ENCODE assay signal across 33 cellular contexts in genomic region chr2:232545511-232546375, GRCh38. TPM values are rescaled to one million over a fixed set of nuclear protein-coding genes. Genes with fewer than 3 reads are reported as not detected.
DNase-seq lines count a peak whose midpoint lies in the region; ATAC-seq, FAIRE-seq and TF ChIP-seq lines count a peak whose summit lies in the region.
"Had no signal": no experiment of that assay in that cellular context is flagged by ENCODE, and none has a peak within 500 bp of the region (broad histone marks: within the 10 kb centered on the region; RNA-seq: fewer than 3 reads in every experiment).

No MANE protein-coding gene starts in this region.

- no peak for TF ChIP-seq CTCF in RWPE1 (conservative IDR thresholded peaks at IDR 0.05; ENCODE audit: low read depth)
- TF ChIP-seq CTCF in HepG2 (CRISPR knock-in tag; IDR thresholded peaks at IDR 0.05): no peak
- no peak for TF ChIP-seq CTCF in sigmoid colon (IDR thresholded peaks at IDR 0.05)

- in situ Hi-C loops in HepG2 (cut with HindIII; ENCODE audit: extremely low pct_ligation_motif_present, low pct_unique_long_range_greater_than_20kb): no loop called here

- no peak overlapping the region for H2AFZ ChIP-seq in HepG2 (ENCODE audit: low read length)

- peaks cover 30 to 63% (median 52%) of the 10 kb centered on the region in 10 experiments for H3K4me1 ChIP-seq in BLaER1 treated with 17β-estradiol and CSF1 and Interleukin-3, amounts not matched to agents 10 nM and 100 nM
- H3K4me1 ChIP-seq in HepG2 (ENCODE audit: insufficient read depth, low read length) (peaks cover 20% of the 10 kb centered on the region), sigmoid colon (peaks cover 0 to 7% (median 0%) of the 10 kb centered on the region in 4 donors)
- H3K4me1 ChIP-seq: uterus had no signal

- BruUV-seq in HepG2 (replicated peaks; lab: Mats Ljungman, UMichigan): no TSS peak

- no peak for DNase-seq in RWPE1 (ENCODE audit: low spot score)
- no peak for DNase-seq in HepG2 (ENCODE audit: low spot score)
- peak; percentile 45 for DNase-seq in sigmoid colon
- no peak for DNase-seq in NOMO-1 treated with DMSO at 0.1 percent for 48 hours (lab: John Stamatoyannopoulos, UW; ENCODE audit: unreplicated experiment)
- DNase-seq: activated naive CD8-positive, alpha-beta T cell treated with anti-CD3 and anti-CD28 coated beads for 36 hours; colonic mucosa; DMS153; effector memory CD4-positive, alpha-beta T cell; MM.1S; natural killer cell; NCI-H146; NCI-H226; NCI-H526 treated with DMSO at 0.1 percent for 48 hours; SHP77; small intestine; stimulated activated CD4-positive, alpha-beta T cell treated with anti-CD3 and anti-CD28 coated beads, Interleukin-1b, Interleukin-23, amount 100 ng/mL, for 48 hours; stimulated activated naive CD8-positive, alpha-beta T cell treated with anti-CD3 and anti-CD28 coated beads, Interleukin-15, amount 100 ng/mL, for 72 hours; uterus had no signal

- ATAC-seq in HepG2 (no peak), GM21390 (IDR thresholded peaks at IDR 0.05; ENCODE audit: unreplicated experiment) (no peak), GM21515 (IDR thresholded peaks at IDR 0.05; ENCODE audit: unreplicated experiment) (no peak)
- ATAC-seq: natural killer cell; stimulated activated naive CD8-positive, alpha-beta T cell treated with anti-CD3 and anti-CD28 coated beads, Interleukin-15, amount 100 ng/mL, for 72 hours had no signal

- CTCF ChIA-PET in RWPE1 (lab: Yijun Ruan, JAX) (no interaction called here), HepG2 (lab: Yijun Ruan, JAX; ENCODE audit: low intra/inter-chr PET ratio, low total read pairs) (no interaction called here)

- peaks cover 7 to 29% (median 21%) of the 10 kb centered on the region in 11 experiments; a peak in 21 of 22 replicates for H3K9me3 ChIP-seq in BLaER1 treated with 17β-estradiol and CSF1 and Interleukin-3, amounts not matched to agents 10 nM and 100 nM (replicated peaks in 1 of 11)
- H3K9me3 ChIP-seq in HepG2 (ENCODE audit: low read length): peaks cover 9% of the 10 kb centered on the region; the same call in 1 of the 2 replicates
- H3K9me3 ChIP-seq in sigmoid colon: no peaks in the 10 kb centered on the region
- H3K9me3 ChIP-seq: colonic mucosa, HAP-1, uterus had no signal

- H3K9ac ChIP-seq in BLaER1 treated with 17β-estradiol and CSF1 and Interleukin-3, amounts not matched to agents 10 nM and 100 nM: peak overlapping the region in 6 of 11 experiments; percentile 9 to 37 (median 26); a peak in 7 of 22 replicates
- H3K9ac ChIP-seq in HepG2 (ENCODE audit: insufficient read depth, low read depth, low read length): no peak overlapping the region
- H3K9ac ChIP-seq: KMS-11 had no signal

- H3K4me2 ChIP-seq in BLaER1 treated with 17β-estradiol and CSF1 and Interleukin-3, amounts not matched to agents 10 nM and 100 nM: peak overlapping the region; percentile 21 to 84 (median 70)
- H3K4me2 ChIP-seq in HepG2 (ENCODE audit: low read depth, low read length): no peak overlapping the region
- H3K4me2 ChIP-seq: KMS-11 had no signal

- no peak for FAIRE-seq in HepG2 (lab: Jason Lieb, UNC)
- FAIRE-seq: bronchial epithelial cell, small intestine had no signal

- no peaks in the 10 kb centered on the region for H3K27me3 ChIP-seq in BLaER1 treated with 17β-estradiol and CSF1 and Interleukin-3, amounts not matched to agents 10 nM and 100 nM
- no peaks in the 10 kb centered on the region; a peak in 1 of 5 replicates for H3K27me3 ChIP-seq in HepG2 (ENCODE audit: control insufficient read depth in 1 of 2, insufficient read depth in 2 of 2, low read length in 2 of 2)
- H3K27me3 ChIP-seq in sigmoid colon: peaks cover 0 to under 1% (median 0%) of the 10 kb centered on the region in 3 donors
- H3K27me3 ChIP-seq: colonic mucosa, uterus had no signal

- POLR2A ChIA-PET in RWPE1 (lab: Yijun Ruan, JAX; ENCODE audit: low non-redundant PET): no interaction called here
- POLR2A ChIA-PET in HepG2 (lab: Yijun Ruan, JAX): no interaction called here

- peaks cover 18% of the 10 kb centered on the region for H3K79me2 ChIP-seq in HepG2 (ENCODE audit: insufficient read depth, low read length)

- intact Hi-C loops in HepG2 (cut with micrococcal nuclease; ENCODE audit: unreplicated experiment): no loop called here
- intact Hi-C loops in sigmoid colon (cut with DNase I): no loop called here

- 0 out of 20 replicates have a peak overlapping the region, but pooled peaks of 1 of the 10 experiments have one; percentile 14 for H3K4me3 ChIP-seq in BLaER1 treated with 17β-estradiol and CSF1 and Interleukin-3, amounts not matched to agents 10 nM and 100 nM
- H3K4me3 ChIP-seq in HepG2 (replicated peaks in 1 of 3; ENCODE audit: insufficient read depth in 1 of 3, low read depth in 2 of 3, low read length in 3 of 3) (no peak overlapping the region), sigmoid colon (no peak overlapping the region)
- H3K4me3 ChIP-seq: colonic mucosa, HAP-1, uterus had no signal

- peaks cover 13 to 65% (median 43%) of the 10 kb centered on the region in 11 experiments; a peak in 20 of 22 replicates for H4K20me1 ChIP-seq in BLaER1 treated with 17β-estradiol and CSF1 and Interleukin-3, amounts not matched to agents 10 nM and 100 nM
- H4K20me1 ChIP-seq in HepG2 (ENCODE audit: insufficient read depth, low read length): no peaks in the 10 kb centered on the region; the same call in 1 of the 2 replicates

- peak overlapping the region in 9 of 11 experiments; percentile 25 to 70 (median 53); a peak in 15 of 22 replicates for H3K27ac ChIP-seq in BLaER1 treated with 17β-estradiol and CSF1 and Interleukin-3, amounts not matched to agents 10 nM and 100 nM
- H3K27ac ChIP-seq in RWPE1: peak overlapping the region; percentile 5; the same call in 1 of the 2 replicates
- no peak overlapping the region for H3K27ac ChIP-seq in HepG2 (ENCODE audit: extremely low read length, insufficient read depth, low read length)
- no peak overlapping the region for H3K27ac ChIP-seq in sigmoid colon
- H3K27ac ChIP-seq: colonic mucosa, HL-60, KMS-11, uterus had no signal

- 95% methylated on average over 8 of the region's 17 CpGs for WGBS in HepG2 (ENCODE audit: low lambda C conversion rate)
- 92 to 93% methylated on average over 17 of the region's 17 CpGs for WGBS in sigmoid colon, 2 donors

- no peak for TF ChIP-seq RAD21 in HepG2 (CRISPR knock-in tag; IDR thresholded peaks at IDR 0.05)

- H3K36me3 ChIP-seq in BLaER1 treated with 17β-estradiol and CSF1 and Interleukin-3, amounts not matched to agents 10 nM and 100 nM: peaks cover 11 to 66% (median 46%) of the 10 kb centered on the region in 11 experiments; a peak in 21 of 22 replicates
- H3K36me3 ChIP-seq in HepG2 (replicated peaks in 1 of 2; ENCODE audit: control insufficient read depth in 1 of 2, insufficient read depth in 2 of 2, low read length in 2 of 2): peaks cover 4 to 8% of the 10 kb centered on the region in 2 experiments; a peak in 4 of 5 replicates
- no peaks in the 10 kb centered on the region for H3K36me3 ChIP-seq in sigmoid colon
- H3K36me3 ChIP-seq: colonic mucosa, uterus had no signal

- TF ChIP-seq POLR2A in HepG2 (IDR thresholded peaks at IDR 0.05; ENCODE audit: insufficient read depth in 1 of 2, low read depth in 2 of 2, low read length in 2 of 2): no peak
- no peak for TF ChIP-seq POLR2A in sigmoid colon (IDR thresholded peaks at IDR 0.05)

- no peak for TF ChIP-seq EP300 in HepG2 (IDR thresholded peaks at IDR 0.05; ENCODE audit: low read depth in 2 of 2, low read length in 2 of 2)
- TF ChIP-seq EP300 in HepG2 (CRISPR knock-in tag; IDR thresholded peaks at IDR 0.05; ENCODE audit: borderline replicate concordance): no peak
- no peak for TF ChIP-seq EP300 in sigmoid colon (IDR thresholded peaks at IDR 0.05)

RNA-seq across cellular contexts. Expression of gene TIGD1, which starts 4.6 kb away (rescaled TPM):
- total RNA-seq in HepG2 (2016; rRNA removed; fragmentation: Illumina TruSeq; extraction: Trizol) (4.3 and 9.5 TPM in 2 replicates), sigmoid colon (1 to 10 TPM; 2.1 to 4.2 (median 3.1) TPM)
- total RNA-seq in HepG2 (2016; cell fraction: cytosol; rRNA removed; fragmentation: Illumina TruSeq; extraction: Trizol; ENCODE audit: low read depth): 2.2 and 3.3 TPM in 2 replicates
- 3.3 and 9.6 TPM in 2 replicates for total RNA-seq in HepG2 (2016; cell fraction: insoluble cytoplasmic fraction; rRNA removed; fragmentation: Illumina TruSeq; extraction: Trizol)
- total RNA-seq in HepG2 (2016; cell fraction: membrane; rRNA removed; fragmentation: Illumina TruSeq; extraction: Trizol): 3.5 and 3.7 TPM in 2 replicates
- total RNA-seq in HepG2 (2016; cell fraction: nucleus; rRNA removed; fragmentation: Illumina TruSeq; extraction: Trizol): 21.5 and 23.5 TPM in 2 replicates
- polyA plus RNA-seq in HepG2 (2011; rRNA removed) (3.5 and 4.1 TPM in 2 replicates), sigmoid colon (1 to 10 TPM in 1 of 3 donors, under 1 TPM in 2; 0.23 to 3.4 (median 0.60) TPM)
- polyA plus RNA-seq in HepG2 (2011; cell fraction: cytosol; rRNA removed): 1.5 and 2.4 TPM in 2 replicates
- 9.8 and 13.9 TPM in 2 replicates for polyA plus RNA-seq in HepG2 (2011; cell fraction: nucleus; rRNA removed)
- polyA plus RNA-seq in HepG2 (2012): 3.0 and 5.2 TPM in 2 replicates
- polyA plus RNA-seq in HepG2 (2016; cell fraction: cytosol; fragmentation: Illumina TruSeq; extraction: Trizol; ENCODE audit: low read depth): 0.81 and 0.84 TPM in 2 replicates
- 2.8 and 3.7 TPM in 2 replicates for polyA plus RNA-seq in HepG2 (2016; cell fraction: insoluble cytoplasmic fraction; fragmentation: Illumina TruSeq; extraction: Trizol; ENCODE audit: low read depth)
- polyA plus RNA-seq in HepG2 (2016; cell fraction: membrane; fragmentation: Illumina TruSeq; extraction: Trizol; ENCODE audit: low read depth): 1.3 and 1.4 TPM in 2 replicates
- 10.9 and 11.9 TPM in 2 replicates for polyA plus RNA-seq in HepG2 (2016; cell fraction: nucleus; fragmentation: Illumina TruSeq; extraction: Trizol; ENCODE audit: insufficient read depth, low read depth)
- 4.3 and 8.7 TPM in 2 replicates for polyA minus RNA-seq in HepG2 (2011; rRNA and poly(A)+ RNA removed; ENCODE audit: low replicate concordance)
- polyA minus RNA-seq in HepG2 (2011; cell fraction: cytosol; rRNA and poly(A)+ RNA removed): 1.8 and 2.4 TPM in 2 replicates
- polyA minus RNA-seq in HepG2 (2011; cell fraction: nucleus; rRNA and poly(A)+ RNA removed): 59.7 and 61.4 TPM in 2 replicates

RNA-seq across cellular contexts. Expression of gene EIF4E2, which starts 4.7 kb away (rescaled TPM):
- total RNA-seq in HepG2 (2016; rRNA removed; fragmentation: Illumina TruSeq; extraction: Trizol) (101 and 128 TPM in 2 replicates), sigmoid colon (10 to 100 TPM; 42.5 to 55.1 (median 48.4) TPM)
- total RNA-seq in HepG2 (2016; cell fraction: cytosol; rRNA removed; fragmentation: Illumina TruSeq; extraction: Trizol; ENCODE audit: low read depth): 29.6 and 31.9 TPM in 2 replicates
- total RNA-seq in HepG2 (2016; cell fraction: insoluble cytoplasmic fraction; rRNA removed; fragmentation: Illumina TruSeq; extraction: Trizol): 108 and 125 TPM in 2 replicates
- total RNA-seq in HepG2 (2016; cell fraction: membrane; rRNA removed; fragmentation: Illumina TruSeq; extraction: Trizol): 48.3 and 55.2 TPM in 2 replicates
- total RNA-seq in HepG2 (2016; cell fraction: nucleus; rRNA removed; fragmentation: Illumina TruSeq; extraction: Trizol): 54.3 and 63.2 TPM in 2 replicates
- polyA plus RNA-seq in HepG2 (2011; rRNA removed) (25.0 and 30.3 TPM in 2 replicates), sigmoid colon (100 to 1,000 TPM in 1 of 3 donors, 10 to 100 TPM in 2; 85.5 to 131 (median 98.5) TPM)
- polyA plus RNA-seq in HepG2 (2011; cell fraction: cytosol; rRNA removed): 27.2 and 34.2 TPM in 2 replicates
- polyA plus RNA-seq in HepG2 (2011; cell fraction: nucleus; rRNA removed): 33.9 and 49.1 TPM in 2 replicates
- polyA plus RNA-seq in HepG2 (2012): 68.3 and 79.6 TPM in 2 replicates
- polyA plus RNA-seq in HepG2 (2016; cell fraction: cytosol; fragmentation: Illumina TruSeq; extraction: Trizol; ENCODE audit: low read depth): 33.6 and 34.9 TPM in 2 replicates
- polyA plus RNA-seq in HepG2 (2016; cell fraction: insoluble cytoplasmic fraction; fragmentation: Illumina TruSeq; extraction: Trizol; ENCODE audit: low read depth): 140 and 153 TPM in 2 replicates
- polyA plus RNA-seq in HepG2 (2016; cell fraction: membrane; fragmentation: Illumina TruSeq; extraction: Trizol; ENCODE audit: low read depth): 39.6 and 46.6 TPM in 2 replicates
- 78.2 and 79.4 TPM in 2 replicates for polyA plus RNA-seq in HepG2 (2016; cell fraction: nucleus; fragmentation: Illumina TruSeq; extraction: Trizol; ENCODE audit: insufficient read depth, low read depth)
- polyA minus RNA-seq in HepG2 (2011; rRNA and poly(A)+ RNA removed; ENCODE audit: low replicate concordance): 14.0 and 21.7 TPM in 2 replicates
- 12.3 and 14.2 TPM in 2 replicates for polyA minus RNA-seq in HepG2 (2011; cell fraction: cytosol; rRNA and poly(A)+ RNA removed)
- polyA minus RNA-seq in HepG2 (2011; cell fraction: nucleus; rRNA and poly(A)+ RNA removed): 73.8 and 82.7 TPM in 2 replicates

RNA-seq across cellular contexts. Expression of gene CHRNG, which starts 6.3 kb away (rescaled TPM):
- total RNA-seq in HepG2 (2016; rRNA removed; fragmentation: Illumina TruSeq; extraction: Trizol) (not detected in 2 replicates), sigmoid colon (not detected)
- total RNA-seq in HepG2 (2016; cell fraction: cytosol; rRNA removed; fragmentation: Illumina TruSeq; extraction: Trizol; ENCODE audit: low read depth): not detected in 2 replicates
- not detected in 2 replicates for total RNA-seq in HepG2 (2016; cell fraction: insoluble cytoplasmic fraction; rRNA removed; fragmentation: Illumina TruSeq; extraction: Trizol)
- total RNA-seq in HepG2 (2016; cell fraction: membrane; rRNA removed; fragmentation: Illumina TruSeq; extraction: Trizol): not detected in 2 replicates
- total RNA-seq in HepG2 (2016; cell fraction: nucleus; rRNA removed; fragmentation: Illumina TruSeq; extraction: Trizol): not detected in 2 replicates
- polyA plus RNA-seq in HepG2 (2011; rRNA removed) (not detected in 2 replicates), sigmoid colon (not detected)
- not detected in 2 replicates for polyA plus RNA-seq in HepG2 (2011; cell fraction: cytosol; rRNA removed)
- not detected in 2 replicates for polyA plus RNA-seq in HepG2 (2011; cell fraction: nucleus; rRNA removed)
- 0.05 and 0.21 TPM in 2 replicates for polyA plus RNA-seq in HepG2 (2012)
- not detected in 2 replicates for polyA plus RNA-seq in HepG2 (2016; cell fraction: cytosol; fragmentation: Illumina TruSeq; extraction: Trizol; ENCODE audit: low read depth)
- polyA plus RNA-seq in HepG2 (2016; cell fraction: insoluble cytoplasmic fraction; fragmentation: Illumina TruSeq; extraction: Trizol; ENCODE audit: low read depth): not detected in 2 replicates
- not detected in 2 replicates for polyA plus RNA-seq in HepG2 (2016; cell fraction: membrane; fragmentation: Illumina TruSeq; extraction: Trizol; ENCODE audit: low read depth)
- not detected in 2 replicates for polyA plus RNA-seq in HepG2 (2016; cell fraction: nucleus; fragmentation: Illumina TruSeq; extraction: Trizol; ENCODE audit: insufficient read depth, low read depth)
- not detected in 2 replicates for polyA minus RNA-seq in HepG2 (2011; rRNA and poly(A)+ RNA removed; ENCODE audit: low replicate concordance)
- polyA minus RNA-seq in HepG2 (2011; cell fraction: cytosol; rRNA and poly(A)+ RNA removed): not detected in 2 replicates
- polyA minus RNA-seq in HepG2 (2011; cell fraction: nucleus; rRNA and poly(A)+ RNA removed): not detected in 2 replicates
- total RNA-seq: activated naive CD8-positive, alpha-beta T cell treated with anti-CD3 and anti-CD28 coated beads for 36 hours; activated T-helper 2 cell treated with anti-CD3 and anti-CD28 coated beads, Interferon-gamma antibody, Interleukin-2, Interleukin-4, amounts not matched to agents 10 μg/mL and 5 μg/mL and 100 μg/mL, durations not matched to agents 14 hours and 24 hours and 36 hours; aorta; bronchial epithelial cell; colonic mucosa; epithelial cell of proximal tubule; glomerular endothelial cell; mononuclear cell; natural killer cell; omental fat pad; renal cortical epithelial cell; uterus had no signal
- polyA plus RNA-seq: aorta, BJ, small intestine had no signal

RNA-seq across cellular contexts. Expression of gene CHRND, which starts 19.8 kb away (rescaled TPM):
- total RNA-seq in HepG2 (2016; rRNA removed; fragmentation: Illumina TruSeq; extraction: Trizol) (0.10 TPM in 1 of 2 replicates, not detected in the other), sigmoid colon (not detected)
- total RNA-seq in HepG2 (2016; cell fraction: cytosol; rRNA removed; fragmentation: Illumina TruSeq; extraction: Trizol; ENCODE audit: low read depth): not detected in 2 replicates
- not detected in 2 replicates for total RNA-seq in HepG2 (2016; cell fraction: insoluble cytoplasmic fraction; rRNA removed; fragmentation: Illumina TruSeq; extraction: Trizol)
- 0.07 and 0.25 TPM in 2 replicates for total RNA-seq in HepG2 (2016; cell fraction: membrane; rRNA removed; fragmentation: Illumina TruSeq; extraction: Trizol)
- total RNA-seq in HepG2 (2016; cell fraction: nucleus; rRNA removed; fragmentation: Illumina TruSeq; extraction: Trizol): not detected in 2 replicates
- polyA plus RNA-seq in HepG2 (2011; rRNA removed) (0.13 and 0.18 TPM in 2 replicates), sigmoid colon (not detected)
- polyA plus RNA-seq in HepG2 (2011; cell fraction: cytosol; rRNA removed): 0.08 and 0.14 TPM in 2 replicates
- 0.12 and 0.24 TPM in 2 replicates for polyA plus RNA-seq in HepG2 (2011; cell fraction: nucleus; rRNA removed)
- polyA plus RNA-seq in HepG2 (2012): 0.13 and 0.32 TPM in 2 replicates
- 0.10 and 0.12 TPM in 2 replicates for polyA plus RNA-seq in HepG2 (2016; cell fraction: cytosol; fragmentation: Illumina TruSeq; extraction: Trizol; ENCODE audit: low read depth)
- polyA plus RNA-seq in HepG2 (2016; cell fraction: insoluble cytoplasmic fraction; fragmentation: Illumina TruSeq; extraction: Trizol; ENCODE audit: low read depth): not detected in 2 replicates
- polyA plus RNA-seq in HepG2 (2016; cell fraction: membrane; fragmentation: Illumina TruSeq; extraction: Trizol; ENCODE audit: low read depth): 0.11 and 0.52 TPM in 2 replicates
- 0.26 TPM in 1 of 2 replicates, not detected in the other for polyA plus RNA-seq in HepG2 (2016; cell fraction: nucleus; fragmentation: Illumina TruSeq; extraction: Trizol; ENCODE audit: insufficient read depth, low read depth)
- 0.28 TPM in 1 of 2 replicates, not detected in the other for polyA minus RNA-seq in HepG2 (2011; rRNA and poly(A)+ RNA removed; ENCODE audit: low replicate concordance)
- not detected in 2 replicates for polyA minus RNA-seq in HepG2 (2011; cell fraction: cytosol; rRNA and poly(A)+ RNA removed)
- not detected in 2 replicates for polyA minus RNA-seq in HepG2 (2011; cell fraction: nucleus; rRNA and poly(A)+ RNA removed)
- total RNA-seq: activated naive CD8-positive, alpha-beta T cell treated with anti-CD3 and anti-CD28 coated beads for 36 hours; activated T-helper 2 cell treated with anti-CD3 and anti-CD28 coated beads, Interferon-gamma antibody, Interleukin-2, Interleukin-4, amounts not matched to agents 10 μg/mL and 5 μg/mL and 100 μg/mL, durations not matched to agents 14 hours and 24 hours and 36 hours; aorta; bronchial epithelial cell; colonic mucosa; epithelial cell of proximal tubule; glomerular endothelial cell; mononuclear cell; natural killer cell; omental fat pad; renal cortical epithelial cell; uterus had no signal
- polyA plus RNA-seq: aorta, BJ, small intestine had no signal

RNA-seq across cellular contexts. Expression of gene PRSS56, which starts 25.6 kb away (rescaled TPM):
- total RNA-seq in HepG2 (2016; rRNA removed; fragmentation: Illumina TruSeq; extraction: Trizol) (not detected in 2 replicates), sigmoid colon (not detected)
- not detected in 2 replicates for total RNA-seq in HepG2 (2016; cell fraction: cytosol; rRNA removed; fragmentation: Illumina TruSeq; extraction: Trizol; ENCODE audit: low read depth)
- total RNA-seq in HepG2 (2016; cell fraction: insoluble cytoplasmic fraction; rRNA removed; fragmentation: Illumina TruSeq; extraction: Trizol): 0.09 TPM in 1 of 2 replicates, not detected in the other
- not detected in 2 replicates for total RNA-seq in HepG2 (2016; cell fraction: membrane; rRNA removed; fragmentation: Illumina TruSeq; extraction: Trizol)
- total RNA-seq in HepG2 (2016; cell fraction: nucleus; rRNA removed; fragmentation: Illumina TruSeq; extraction: Trizol): not detected in 2 replicates
- polyA plus RNA-seq in HepG2 (2011; rRNA removed) (not detected in 2 replicates), sigmoid colon (not detected)
- not detected in 2 replicates for polyA plus RNA-seq in HepG2 (2011; cell fraction: cytosol; rRNA removed)
- polyA plus RNA-seq in HepG2 (2011; cell fraction: nucleus; rRNA removed): not detected in 2 replicates
- polyA plus RNA-seq in HepG2 (2012): not detected in 2 replicates
- polyA plus RNA-seq in HepG2 (2016; cell fraction: cytosol; fragmentation: Illumina TruSeq; extraction: Trizol; ENCODE audit: low read depth): not detected in 2 replicates
- polyA plus RNA-seq in HepG2 (2016; cell fraction: insoluble cytoplasmic fraction; fragmentation: Illumina TruSeq; extraction: Trizol; ENCODE audit: low read depth): not detected in 2 replicates
- not detected in 2 replicates for polyA plus RNA-seq in HepG2 (2016; cell fraction: membrane; fragmentation: Illumina TruSeq; extraction: Trizol; ENCODE audit: low read depth)
- polyA plus RNA-seq in HepG2 (2016; cell fraction: nucleus; fragmentation: Illumina TruSeq; extraction: Trizol; ENCODE audit: insufficient read depth, low read depth): not detected in 2 replicates
- not detected in 2 replicates for polyA minus RNA-seq in HepG2 (2011; rRNA and poly(A)+ RNA removed; ENCODE audit: low replicate concordance)
- polyA minus RNA-seq in HepG2 (2011; cell fraction: cytosol; rRNA and poly(A)+ RNA removed): not detected in 2 replicates
- not detected in 2 replicates for polyA minus RNA-seq in HepG2 (2011; cell fraction: nucleus; rRNA and poly(A)+ RNA removed)
- total RNA-seq: activated naive CD8-positive, alpha-beta T cell treated with anti-CD3 and anti-CD28 coated beads for 36 hours; activated T-helper 2 cell treated with anti-CD3 and anti-CD28 coated beads, Interferon-gamma antibody, Interleukin-2, Interleukin-4, amounts not matched to agents 10 μg/mL and 5 μg/mL and 100 μg/mL, durations not matched to agents 14 hours and 24 hours and 36 hours; aorta; bronchial epithelial cell; colonic mucosa; epithelial cell of proximal tubule; glomerular endothelial cell; mononuclear cell; natural killer cell; omental fat pad; renal cortical epithelial cell; uterus had no signal
- polyA plus RNA-seq: aorta, BJ, small intestine had no signal

Comparison
In these comparisons a context has a peak if more than half of its experiments do, and no peak if none do; other contexts are left out.
1. H3K27ac ChIP-seq: peak in BLaER1 treated with 17β-estradiol and CSF1 and Interleukin-3, amounts not matched to agents 10 nM and 100 nM (9 of 11) and RWPE1 (single experiment); none in HepG2 (single experiment) and sigmoid colon (0 of 4).